2 cellular contexts compared by ENCODE assay signal in the genomic region with DNA sequence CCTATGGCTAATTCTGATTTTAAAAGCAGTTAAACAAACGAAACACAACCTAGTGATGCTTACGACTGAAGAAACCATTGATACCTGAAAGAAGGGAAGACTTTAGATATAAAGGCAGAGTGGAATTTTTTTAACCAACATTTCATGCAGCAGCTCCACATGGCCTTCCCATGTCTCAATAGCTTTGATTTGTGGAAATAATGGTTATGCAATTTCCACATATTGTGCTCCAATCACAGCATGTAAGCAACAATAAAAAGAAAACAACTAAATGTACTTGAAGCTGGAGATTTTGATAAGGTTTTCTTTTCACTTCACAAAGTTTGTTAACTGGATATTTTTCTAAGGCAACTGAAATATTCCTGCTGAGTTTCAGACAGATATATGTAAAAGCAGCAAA.
TF ChIP-seq lines count a peak whose summit lies in the region.

No MANE protein-coding gene starts in this region.

TF ChIP-seq in GM23338, 12 proteins besides CTCF, POLR2A, EP300 and RAD21 (continues in another document):
- no peak for TF ChIP-seq ZNF114 (CRISPR knock-in tag; IDR thresholded peaks at IDR 0.05)
- TF ChIP-seq JUNB (IDR thresholded peaks at IDR 0.05; ENCODE audit: unreplicated experiment), result no peak
- no peak for TF ChIP-seq NANOG (IDR thresholded peaks at IDR 0.05; ENCODE audit: borderline replicate concordance)
- TF ChIP-seq EZH2 (IDR thresholded peaks at IDR 0.05; ENCODE audit: low read depth, unreplicated experiment), result no peak
- no peak for TF ChIP-seq STAT1 (IDR thresholded peaks at IDR 0.05; ENCODE audit: unreplicated experiment)
- TF ChIP-seq, protein P1, sequence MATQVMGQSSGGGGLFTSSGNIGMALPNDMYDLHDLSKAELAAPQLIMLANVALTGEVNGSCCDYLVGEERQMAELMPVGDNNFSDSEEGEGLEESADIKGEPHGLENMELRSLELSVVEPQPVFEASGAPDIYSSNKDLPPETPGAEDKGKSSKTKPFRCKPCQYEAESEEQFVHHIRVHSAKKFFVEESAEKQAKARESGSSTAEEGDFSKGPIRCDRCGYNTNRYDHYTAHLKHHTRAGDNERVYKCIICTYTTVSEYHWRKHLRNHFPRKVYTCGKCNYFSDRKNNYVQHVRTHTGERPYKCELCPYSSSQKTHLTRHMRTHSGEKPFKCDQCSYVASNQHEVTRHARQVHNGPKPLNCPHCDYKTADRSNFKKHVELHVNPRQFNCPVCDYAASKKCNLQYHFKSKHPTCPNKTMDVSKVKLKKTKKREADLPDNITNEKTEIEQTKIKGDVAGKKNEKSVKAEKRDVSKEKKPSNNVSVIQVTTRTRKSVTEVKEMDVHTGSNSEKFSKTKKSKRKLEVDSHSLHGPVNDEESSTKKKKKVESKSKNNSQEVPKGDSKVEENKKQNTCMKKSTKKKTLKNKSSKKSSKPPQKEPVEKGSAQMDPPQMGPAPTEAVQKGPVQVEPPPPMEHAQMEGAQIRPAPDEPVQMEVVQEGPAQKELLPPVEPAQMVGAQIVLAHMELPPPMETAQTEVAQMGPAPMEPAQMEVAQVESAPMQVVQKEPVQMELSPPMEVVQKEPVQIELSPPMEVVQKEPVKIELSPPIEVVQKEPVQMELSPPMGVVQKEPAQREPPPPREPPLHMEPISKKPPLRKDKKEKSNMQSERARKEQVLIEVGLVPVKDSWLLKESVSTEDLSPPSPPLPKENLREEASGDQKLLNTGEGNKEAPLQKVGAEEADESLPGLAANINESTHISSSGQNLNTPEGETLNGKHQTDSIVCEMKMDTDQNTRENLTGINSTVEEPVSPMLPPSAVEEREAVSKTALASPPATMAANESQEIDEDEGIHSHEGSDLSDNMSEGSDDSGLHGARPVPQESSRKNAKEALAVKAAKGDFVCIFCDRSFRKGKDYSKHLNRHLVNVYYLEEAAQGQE (IDR thresholded peaks at IDR 0.05; ENCODE audit: unreplicated experiment), result no peak
- TF ChIP-seq ZNF331 (CRISPR knock-in tag; IDR thresholded peaks at IDR 0.05; ENCODE audit: low read depth), result no peak
- TF ChIP-seq EZH2phosphoT487 (IDR thresholded peaks at IDR 0.05; ENCODE audit: unreplicated experiment), result no peak
- TF ChIP-seq, protein P2, sequence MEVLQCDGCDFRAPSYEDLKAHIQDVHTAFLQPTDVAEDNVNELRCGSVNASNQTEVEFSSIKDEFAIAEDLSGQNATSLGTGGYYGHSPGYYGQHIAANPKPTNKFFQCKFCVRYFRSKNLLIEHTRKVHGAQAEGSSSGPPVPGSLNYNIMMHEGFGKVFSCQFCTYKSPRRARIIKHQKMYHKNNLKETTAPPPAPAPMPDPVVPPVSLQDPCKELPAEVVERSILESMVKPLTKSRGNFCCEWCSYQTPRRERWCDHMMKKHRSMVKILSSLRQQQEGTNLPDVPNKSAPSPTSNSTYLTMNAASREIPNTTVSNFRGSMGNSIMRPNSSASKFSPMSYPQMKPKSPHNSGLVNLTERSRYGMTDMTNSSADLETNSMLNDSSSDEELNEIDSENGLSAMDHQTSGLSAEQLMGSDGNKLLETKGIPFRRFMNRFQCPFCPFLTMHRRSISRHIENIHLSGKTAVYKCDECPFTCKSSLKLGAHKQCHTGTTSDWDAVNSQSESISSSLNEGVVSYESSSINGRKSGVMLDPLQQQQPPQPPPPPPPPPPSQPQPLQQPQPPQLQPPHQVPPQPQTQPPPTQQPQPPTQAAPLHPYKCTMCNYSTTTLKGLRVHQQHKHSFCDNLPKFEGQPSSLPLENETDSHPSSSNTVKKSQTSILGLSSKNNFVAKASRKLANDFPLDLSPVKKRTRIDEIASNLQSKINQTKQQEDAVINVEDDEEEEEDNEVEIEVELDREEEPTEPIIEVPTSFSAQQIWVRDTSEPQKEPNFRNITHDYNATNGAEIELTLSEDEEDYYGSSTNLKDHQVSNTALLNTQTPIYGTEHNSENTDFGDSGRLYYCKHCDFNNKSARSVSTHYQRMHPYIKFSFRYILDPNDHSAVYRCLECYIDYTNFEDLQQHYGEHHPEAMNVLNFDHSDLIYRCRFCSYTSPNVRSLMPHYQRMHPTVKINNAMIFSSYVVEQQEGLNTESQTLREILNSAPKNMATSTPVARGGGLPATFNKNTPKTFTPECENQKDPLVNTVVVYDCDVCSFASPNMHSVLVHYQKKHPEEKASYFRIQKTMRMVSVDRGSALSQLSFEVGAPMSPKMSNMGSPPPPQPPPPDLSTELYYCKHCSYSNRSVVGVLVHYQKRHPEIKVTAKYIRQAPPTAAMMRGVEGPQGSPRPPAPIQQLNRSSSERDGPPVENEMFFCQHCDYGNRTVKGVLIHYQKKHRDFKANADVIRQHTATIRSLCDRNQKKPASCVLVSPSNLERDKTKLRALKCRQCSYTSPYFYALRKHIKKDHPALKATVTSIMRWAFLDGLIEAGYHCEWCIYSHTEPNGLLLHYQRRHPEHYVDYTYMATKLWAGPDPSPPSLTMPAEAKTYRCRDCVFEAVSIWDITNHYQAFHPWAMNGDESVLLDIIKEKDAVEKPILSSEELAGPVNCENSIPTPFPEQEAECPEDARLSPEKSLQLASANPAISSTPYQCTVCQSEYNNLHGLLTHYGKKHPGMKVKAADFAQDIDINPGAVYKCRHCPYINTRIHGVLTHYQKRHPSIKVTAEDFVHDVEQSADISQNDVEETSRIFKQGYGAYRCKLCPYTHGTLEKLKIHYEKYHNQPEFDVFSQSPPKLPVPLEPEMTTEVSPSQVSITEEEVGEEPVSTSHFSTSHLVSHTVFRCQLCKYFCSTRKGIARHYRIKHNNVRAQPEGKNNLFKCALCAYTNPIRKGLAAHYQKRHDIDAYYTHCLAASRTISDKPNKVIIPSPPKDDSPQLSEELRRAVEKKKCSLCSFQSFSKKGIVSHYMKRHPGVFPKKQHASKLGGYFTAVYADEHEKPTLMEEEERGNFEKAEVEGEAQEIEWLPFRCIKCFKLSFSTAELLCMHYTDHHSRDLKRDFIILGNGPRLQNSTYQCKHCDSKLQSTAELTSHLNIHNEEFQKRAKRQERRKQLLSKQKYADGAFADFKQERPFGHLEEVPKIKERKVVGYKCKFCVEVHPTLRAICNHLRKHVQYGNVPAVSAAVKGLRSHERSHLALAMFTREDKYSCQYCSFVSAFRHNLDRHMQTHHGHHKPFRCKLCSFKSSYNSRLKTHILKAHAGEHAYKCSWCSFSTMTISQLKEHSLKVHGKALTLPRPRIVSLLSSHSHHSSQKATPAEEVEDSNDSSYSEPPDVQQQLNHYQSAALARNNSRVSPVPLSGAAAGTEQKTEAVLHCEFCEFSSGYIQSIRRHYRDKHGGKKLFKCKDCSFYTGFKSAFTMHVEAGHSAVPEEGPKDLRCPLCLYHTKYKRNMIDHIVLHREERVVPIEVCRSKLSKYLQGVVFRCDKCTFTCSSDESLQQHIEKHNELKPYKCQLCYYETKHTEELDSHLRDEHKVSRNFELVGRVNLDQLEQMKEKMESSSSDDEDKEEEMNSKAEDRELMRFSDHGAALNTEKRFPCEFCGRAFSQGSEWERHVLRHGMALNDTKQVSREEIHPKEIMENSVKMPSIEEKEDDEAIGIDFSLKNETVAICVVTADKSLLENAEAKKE (CRISPR knock-in tag; IDR thresholded peaks at IDR 0.05), result no peak
- TF ChIP-seq, protein P3, sequence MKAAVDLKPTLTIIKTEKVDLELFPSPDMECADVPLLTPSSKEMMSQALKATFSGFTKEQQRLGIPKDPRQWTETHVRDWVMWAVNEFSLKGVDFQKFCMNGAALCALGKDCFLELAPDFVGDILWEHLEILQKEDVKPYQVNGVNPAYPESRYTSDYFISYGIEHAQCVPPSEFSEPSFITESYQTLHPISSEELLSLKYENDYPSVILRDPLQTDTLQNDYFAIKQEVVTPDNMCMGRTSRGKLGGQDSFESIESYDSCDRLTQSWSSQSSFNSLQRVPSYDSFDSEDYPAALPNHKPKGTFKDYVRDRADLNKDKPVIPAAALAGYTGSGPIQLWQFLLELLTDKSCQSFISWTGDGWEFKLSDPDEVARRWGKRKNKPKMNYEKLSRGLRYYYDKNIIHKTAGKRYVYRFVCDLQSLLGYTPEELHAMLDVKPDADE (IDR thresholded peaks at IDR 0.05), result no peak

TF ChIP-seq in endothelial cell of umbilical vein, 7 proteins besides CTCF, POLR2A, EP300 and RAD21:
- TF ChIP-seq GATA2 (IDR thresholded peaks at IDR 0.05; ENCODE audit: insufficient read depth, insufficient read length, low read depth, low read length), result no peak
- no peak for TF ChIP-seq EZH2 (IDR thresholded peaks at IDR 0.05; ENCODE audit: borderline replicate concordance, low read depth, low read length, severe bottlenecking)
- no peak for TF ChIP-seq FOS (IDR thresholded peaks at IDR 0.05; ENCODE audit: borderline replicate concordance, insufficient read depth, low read length)
- TF ChIP-seq MYC (IDR thresholded peaks at IDR 0.05; ENCODE audit: low read depth, low read length), result no peak
- TF ChIP-seq POLR2AphosphoS5 (IDR thresholded peaks at IDR 0.05; ENCODE audit: insufficient read depth, low read depth, low read length), result no peak
- TF ChIP-seq, protein P4, sequence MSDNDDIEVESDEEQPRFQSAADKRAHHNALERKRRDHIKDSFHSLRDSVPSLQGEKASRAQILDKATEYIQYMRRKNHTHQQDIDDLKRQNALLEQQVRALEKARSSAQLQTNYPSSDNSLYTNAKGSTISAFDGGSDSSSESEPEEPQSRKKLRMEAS (IDR thresholded peaks at IDR 0.05; ENCODE audit: insufficient read depth, insufficient read length), result no peak
- no peak for TF ChIP-seq JUN (IDR thresholded peaks at IDR 0.05; ENCODE audit: borderline replicate concordance, insufficient read depth, insufficient read length, low read depth)
